In genomic region chr2:151849413-151850010, GRCh38 we compare ENCODE assay signal across 20 cellular contexts. TPM values are rescaled to one million over a fixed set of nuclear protein-coding genes. Genes with fewer than 3 reads are reported as not detected.
DNase-seq lines count a peak whose midpoint lies in the region; ATAC-seq, FAIRE-seq and TF ChIP-seq lines count a peak whose summit lies in the region.
"Had no signal": no experiment of that assay in that cellular context is flagged by ENCODE, and none has a peak within 500 bp of the region (broad histone marks: within the 10 kb centered on the region; RNA-seq: fewer than 3 reads in every experiment).

No MANE protein-coding gene starts in this region.

- FAIRE-seq in A549 (lab: Jason Lieb, UNC) = no peak

- no peaks in the 10 kb centered on the region for H3K79me2 ChIP-seq in hepatocyte

- in situ Hi-C loops in KBM-7 (cut with MboI; ENCODE audit: low pct_unique_long_range_greater_than_20kb, low sequenced_read_pairs) = no loop called here

- TF ChIP-seq EP300 in A549 (IDR thresholded peaks at IDR 0.05) = no peak

- H3K27me3 ChIP-seq in hepatocyte (no peaks in the 10 kb centered on the region), uterus (no peaks in the 10 kb centered on the region)

- DNase-seq in A549 (ENCODE audit: low read depth in 1 of 2, low spot score in 1 of 2) = peak in 1 of 2 experiments; percentile 18
- peak; percentile 14 for DNase-seq in HT-29 (ENCODE audit: low spot score)
- DNase-seq in NCI-H69 (lab: John Stamatoyannopoulos, UW) = peak; percentile 26
- DNase-seq in hepatocyte (ENCODE audit: low spot score) = peak; percentile 39
- no peak for DNase-seq in KBM-7
- no peak for DNase-seq in DMS 273 (lab: John Stamatoyannopoulos, UW; ENCODE audit: unreplicated experiment)
- DNase-seq in 8988T = no peak
- no peak for DNase-seq in uterus
- DNase-seq: activated CD4-positive, alpha-beta memory T cell treated with anti-CD3 and anti-CD28 coated beads, Interleukin-2, amount 10 ng/mL, durations not matched to agents 7 days and 5 days; activated CD4-positive, CD25-positive, alpha-beta regulatory T cell; activated effector memory CD4-positive, alpha-beta T cell treated with anti-CD3 and anti-CD28 coated beads, Interleukin-2, amount 50 U/mL, for 16 hours; activated naive CD8-positive, alpha-beta T cell treated with anti-CD3 and anti-CD28 coated beads, Interleukin-2, amount 50 U/mL, for 24 hours; activated T-cell treated with anti-CD3 and anti-CD28 coated beads for 4 hours; DMS 273 treated with DMSO at 0.1 percent for 48 hours; effector memory CD8-positive, alpha-beta T cell; foreskin melanocyte; NCI-H1436; NCI-H446; nephron progenitor cell had no signal

- POLR2A ChIA-PET in A549 (lab: Yijun Ruan, JAX) = interaction anchor here (1.5 kb wide), 1 partner anchor 21 kb away, joined by 5 read pairs; the partner anchor contains the start of gene ARL5A

- H4K20me1 ChIP-seq in hepatocyte (ENCODE audit: insufficient read depth, poor library complexity, severe bottlenecking) = no peaks in the 10 kb centered on the region

- 43% methylated on average over 4 of the region's 4 CpGs for WGBS in A549 (ENCODE audit: missing lambda C conversion rate)
- 59% methylated on average over 4 of the region's 4 CpGs for WGBS in hepatocyte (ENCODE audit: low lambda C conversion rate, missing lambda C conversion rate)

- TF ChIP-seq CTCF in A549 (IDR thresholded peaks at IDR 0.05) (no peak), hepatocyte (IDR thresholded peaks at IDR 0.05; ENCODE audit: poor library complexity) (no peak), uterus (IDR thresholded peaks at IDR 0.05) (no peak)

- H3K4me1 ChIP-seq in A549 (peaks cover 10% of the 10 kb centered on the region), hepatocyte (ENCODE audit: insufficient read depth) (peaks cover 39% of the 10 kb centered on the region), uterus (no peaks in the 10 kb centered on the region)

- TF ChIP-seq POLR2A in A549 (IDR thresholded peaks at IDR 0.05; ENCODE audit: low read length) = no peak
- TF ChIP-seq POLR2A in uterus (IDR thresholded peaks at IDR 0.05) = no peak

- H3K4me3 ChIP-seq in A549 (no peak overlapping the region), hepatocyte (no peak overlapping the region), uterus (no peak overlapping the region)

- H2AFZ ChIP-seq in hepatocyte = no peak overlapping the region

- H3K27ac ChIP-seq in A549 (peak overlapping the region in 1 of 2 experiments; percentile 2; a peak in 1 of 6 replicates), hepatocyte (peak overlapping the region; percentile 70), uterus (no peak overlapping the region)

- H3K4me2 ChIP-seq in A549 (peak overlapping the region; percentile 53), hepatocyte (peak overlapping the region; percentile 26)

- intact Hi-C loops in uterus (cut with DNase I; ENCODE audit: low total_unique reads) = no loop called here

- no peaks in the 10 kb centered on the region for H3K9me2 ChIP-seq in hepatocyte (replicated peaks; ENCODE audit: insufficient read depth)

- CTCF ChIA-PET in A549 (lab: Yijun Ruan, JAX) = interaction anchor here (2.2 kb wide), 1 partner anchor 12 kb away, joined by 8 read pairs; no protein-coding TSS in a partner anchor

- TF ChIP-seq RAD21 in A549 (conservative IDR thresholded peaks at IDR 0.05 in 1 of 2, IDR thresholded peaks at IDR 0.05 in 1 of 2) = no peak

- H3K36me3 ChIP-seq in hepatocyte (replicated peaks; ENCODE audit: insufficient read depth, low read depth) (no peaks in the 10 kb centered on the region), uterus (no peaks in the 10 kb centered on the region)

- H3K9me3 ChIP-seq in A549 = no peaks in the 10 kb centered on the region
- no peaks in the 10 kb centered on the region for H3K9me3 ChIP-seq in hepatocyte (ENCODE audit: low read depth)
- no peaks in the 10 kb centered on the region for H3K9me3 ChIP-seq in uterus

- ATAC-seq in A549 = peak; percentile 48 to 82; a peak in 4 of 6 replicates
- ATAC-seq: activated naive CD8-positive, alpha-beta T cell treated with anti-CD3 and anti-CD28 coated beads, Interleukin-2, amount 50 U/mL, for 24 hours; effector memory CD8-positive, alpha-beta T cell; esophagus mucosa had no signal

TF ChIP-seq in A549, 52 proteins besides CTCF, POLR2A, EP300 and RAD21:
- no peak for TF ChIP-seq HOXB5 (CRISPR knock-in tag; IDR thresholded peaks at IDR 0.05)
- no peak for TF ChIP-seq JUN (IDR thresholded peaks at IDR 0.05)
- no peak for TF ChIP-seq TFCP2L1 (CRISPR knock-in tag; IDR thresholded peaks at IDR 0.05)
- no peak for TF ChIP-seq MAFK (IDR thresholded peaks at IDR 0.05; ENCODE audit: partially characterized antibody)
- no peak for TF ChIP-seq E2F6 (IDR thresholded peaks at IDR 0.05; ENCODE audit: borderline replicate concordance, low read depth)
- no peak for TF ChIP-seq MAZ (IDR thresholded peaks at IDR 0.05; ENCODE audit: borderline replicate concordance, low read depth, low read length)

RNA-seq across cellular contexts. Expression of gene ARL5A, which starts 21.3 kb away (rescaled TPM):
- polyA plus RNA-seq in A549 (2011; rRNA removed) (28.4 and 50.3 TPM in 2 replicates), A549 (2017; fragmentation: RNase III; extraction: RNeasy Plus Mini Kit Qiagen cat#74134 plus additional on column Dnase treatment) (29.5 to 32.6 TPM (median 30.5 TPM) in 3 replicates), hepatocyte (23.2 and 23.4 TPM in 2 replicates)
- polyA plus RNA-seq in A549 (2012; cell fraction: cytosol; rRNA removed) = 12.5 and 13.3 TPM in 2 replicates
- polyA plus RNA-seq in A549 (2012; cell fraction: nucleus; rRNA removed) = 2.6 and 5.0 TPM in 2 replicates
- polyA minus RNA-seq in A549 (2011; rRNA and poly(A)+ RNA removed) = 17.8 and 22.9 TPM in 2 replicates
- total RNA-seq in HT-29 (2014; rRNA removed; shearing (Covaris generic)) = 82.0 and 125 TPM in 2 replicates
- total RNA-seq in hepatocyte (66.4 and 68.3 TPM in 2 replicates), uterus (100 to 1,000 TPM in 1 of 4 donors, 10 to 100 TPM in 3; 21.2 to 101 (median 40.7) TPM)

Comparison
In these comparisons a context has a peak if more than half of its experiments do, and no peak if none do; other contexts are left out.
1. DNase-seq: peak in HT-29 (single experiment), NCI-H69 (single experiment) and hepatocyte (single experiment); none in KBM-7 (single experiment), DMS 273 (single experiment), 8988T (single experiment) and uterus (0 of 2).